Comparison of ENCODE assay signal across 1 cellular context in the genomic region with DNA sequence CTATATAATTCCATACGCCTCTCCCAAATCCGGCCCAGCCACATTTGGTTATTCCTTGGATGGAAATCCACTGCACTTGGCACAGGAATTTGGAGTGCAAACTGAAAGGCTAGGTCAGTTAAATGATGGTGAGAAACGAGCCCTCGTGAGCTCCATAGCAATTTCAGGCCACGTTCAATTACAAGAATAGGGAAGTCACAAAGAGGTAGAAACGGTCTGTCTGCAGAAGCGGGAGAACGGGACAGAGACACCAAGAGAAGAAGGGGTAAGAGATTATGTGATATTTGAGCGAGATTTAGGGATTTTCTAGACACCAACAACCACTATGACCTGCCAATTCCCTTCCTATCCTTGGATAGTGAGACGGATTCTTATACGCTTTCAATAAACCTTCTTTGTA.
TF ChIP-seq lines count a peak whose summit lies in the region.

No MANE protein-coding gene starts in this region.

TF ChIP-seq in IMR-90, 13 proteins besides CTCF, POLR2A, EP300 and RAD21:
- TF ChIP-seq CHD1 (IDR thresholded peaks at IDR 0.05; ENCODE audit: low read depth, low read length) (no peak), SMC3 (IDR thresholded peaks at IDR 0.05; ENCODE audit: low read depth, low read length) (no peak), RFX5 (IDR thresholded peaks at IDR 0.05; ENCODE audit: low read depth, low read length) (no peak), MAFK (IDR thresholded peaks at IDR 0.05; ENCODE audit: low read depth, low read length) (no peak), MXI1 (IDR thresholded peaks at IDR 0.05; ENCODE audit: borderline replicate concordance, low read depth, low read length) (no peak), CEBPB (IDR thresholded peaks at IDR 0.05; ENCODE audit: low read depth, low read length) (no peak), MAZ (IDR thresholded peaks at IDR 0.05; ENCODE audit: borderline replicate concordance, low read depth, low read length) (no peak), NFE2L2 (IDR thresholded peaks at IDR 0.05; ENCODE audit: low read depth, low read length) (no peak), BHLHE40 (IDR thresholded peaks at IDR 0.05; ENCODE audit: low read depth, low read length) (no peak), FOS (IDR thresholded peaks at IDR 0.05; ENCODE audit: low read depth, low read length) (no peak), RCOR1 (IDR thresholded peaks at IDR 0.05; ENCODE audit: insufficient replicate concordance, low read length) (no peak)
- TF ChIP-seq, protein P1, sequence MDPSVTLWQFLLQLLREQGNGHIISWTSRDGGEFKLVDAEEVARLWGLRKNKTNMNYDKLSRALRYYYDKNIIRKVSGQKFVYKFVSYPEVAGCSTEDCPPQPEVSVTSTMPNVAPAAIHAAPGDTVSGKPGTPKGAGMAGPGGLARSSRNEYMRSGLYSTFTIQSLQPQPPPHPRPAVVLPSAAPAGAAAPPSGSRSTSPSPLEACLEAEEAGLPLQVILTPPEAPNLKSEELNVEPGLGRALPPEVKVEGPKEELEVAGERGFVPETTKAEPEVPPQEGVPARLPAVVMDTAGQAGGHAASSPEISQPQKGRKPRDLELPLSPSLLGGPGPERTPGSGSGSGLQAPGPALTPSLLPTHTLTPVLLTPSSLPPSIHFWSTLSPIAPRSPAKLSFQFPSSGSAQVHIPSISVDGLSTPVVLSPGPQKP (IDR thresholded peaks at IDR 0.05; ENCODE audit: borderline replicate concordance, low read depth, low read length) = no peak
- TF ChIP-seq, protein P2, sequence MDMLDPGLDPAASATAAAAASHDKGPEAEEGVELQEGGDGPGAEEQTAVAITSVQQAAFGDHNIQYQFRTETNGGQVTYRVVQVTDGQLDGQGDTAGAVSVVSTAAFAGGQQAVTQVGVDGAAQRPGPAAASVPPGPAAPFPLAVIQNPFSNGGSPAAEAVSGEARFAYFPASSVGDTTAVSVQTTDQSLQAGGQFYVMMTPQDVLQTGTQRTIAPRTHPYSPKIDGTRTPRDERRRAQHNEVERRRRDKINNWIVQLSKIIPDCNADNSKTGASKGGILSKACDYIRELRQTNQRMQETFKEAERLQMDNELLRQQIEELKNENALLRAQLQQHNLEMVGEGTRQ (IDR thresholded peaks at IDR 0.05; ENCODE audit: low read depth, low read length) = no peak
TF ChIP-seq in IMR-90: peak in this region for 0.
